In the genomic region with DNA sequence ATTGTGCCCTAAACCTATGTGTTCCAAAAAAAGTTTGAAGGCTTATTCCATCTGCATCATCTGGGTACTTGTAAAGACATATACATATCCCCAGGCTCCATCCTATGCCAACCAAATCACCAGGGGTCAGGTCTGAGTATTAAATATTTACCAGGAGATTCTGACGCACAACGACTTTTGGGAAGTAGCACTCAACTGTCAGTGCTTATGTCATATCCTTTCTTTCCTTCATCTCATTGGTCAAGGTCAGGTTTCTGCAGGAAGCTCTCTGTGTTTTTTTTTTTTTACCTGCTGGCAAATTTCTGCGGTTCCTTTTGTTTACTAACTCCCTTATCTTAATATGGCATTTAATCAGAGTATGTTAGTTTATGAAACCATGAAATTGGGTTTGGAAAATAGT, we compare ENCODE assay signal across 1 cellular context.
A peak's percentile ranks its signal among the peaks of the same experiment; 100 is the strongest.
TF ChIP-seq lines count a peak whose summit lies in the region.

No MANE protein-coding gene starts in this region.

TF ChIP-seq in HepG2, 621 proteins besides CTCF, POLR2A, EP300 and RAD21:
- TF ChIP-seq GABPA (IDR thresholded peaks at IDR 0.05; ENCODE audit: low read depth, low read length) = no peak
- 0 out of 2 replicates have a peak, but pooled peaks have one; percentile 38 for TF ChIP-seq GABPA (CRISPR knock-in tag; IDR thresholded peaks at IDR 0.05; ENCODE audit: low read depth)
- TF ChIP-seq ZNF777 (CRISPR knock-in tag; IDR thresholded peaks at IDR 0.05) = no peak
